ENCODE assay signal across 13 cellular contexts in genomic region chr1:166511754-166512153, GRCh38.
DNase-seq lines count a peak whose midpoint lies in the region; ATAC-seq and TF ChIP-seq lines count a peak whose summit lies in the region.
"Had no signal": no experiment of that assay in that cellular context is flagged by ENCODE, and none has a peak within 500 bp of the region (broad histone marks: within the 10 kb centered on the region; RNA-seq: fewer than 3 reads in every experiment).

No MANE protein-coding gene starts in this region.

- dilution Hi-C loops in mammary epithelial cell (cut with HindIII; ENCODE audit: low sequenced_read_pairs) = no loop called here

- H3K36me3 ChIP-seq in PC-3 (ENCODE audit: low read depth, low read length) (no peaks in the 10 kb centered on the region), mammary epithelial cell (ENCODE audit: insufficient read depth, low read length) (no peaks in the 10 kb centered on the region), upper lobe of right lung (no peaks in the 10 kb centered on the region)

- WGBS in mammary epithelial cell (ENCODE audit: low coverage, missing lambda C conversion rate) = 14% methylated on average over 2 of the region's 2 CpGs

- H3K4me3 ChIP-seq in PC-3 (ENCODE audit: low read length) = no peak overlapping the region
- H3K4me3 ChIP-seq in mammary epithelial cell (replicated peaks in 1 of 3; ENCODE audit: insufficient read depth in 1 of 3, low read depth in 2 of 3, low read length in 3 of 3) = no peak overlapping the region
- no peak overlapping the region for H3K4me3 ChIP-seq in upper lobe of right lung

- H3F3A ChIP-seq in PC-3 (ENCODE audit: low read length, unreplicated experiment) = no peaks in the 10 kb centered on the region

- TF ChIP-seq CTCF in PC-3 (conservative IDR thresholded peaks at IDR 0.05; ENCODE audit: low read depth, low read length) = no peak
- no peak for TF ChIP-seq CTCF in mammary epithelial cell (conservative IDR thresholded peaks at IDR 0.05 in 1 of 2, IDR thresholded peaks at IDR 0.05 in 1 of 2; ENCODE audit: extremely low read depth in 1 of 2, insufficient read depth in 1 of 2, low read depth in 1 of 2, low read length in 2 of 2)
- TF ChIP-seq CTCF in upper lobe of right lung (IDR thresholded peaks at IDR 0.05) = no peak

- CTCF ChIA-PET in PC-3 (lab: Charles Lee) = no interaction called here
- CTCF ChIA-PET in mammary epithelial cell (lab: Charles Lee; ENCODE audit: low non-redundant PET) = interaction anchor here (0.5 kb wide), 1 partner anchor 33 kb away, joined by 3 read pairs; no protein-coding TSS in a partner anchor

- H3K79me2 ChIP-seq in PC-3 (ENCODE audit: low read length) = no peaks in the 10 kb centered on the region
- no peaks in the 10 kb centered on the region for H3K79me2 ChIP-seq in mammary epithelial cell (ENCODE audit: insufficient read depth, low read length)

- no TSS peak for BruUV-seq in PC-3 (replicated peaks; lab: Mats Ljungman, UMichigan)
- BruUV-seq in mammary epithelial cell (replicated peaks; lab: Mats Ljungman, UMichigan) = no TSS peak

- H3K27ac ChIP-seq in PC-3 (ENCODE audit: low read length) (no peak overlapping the region), mammary epithelial cell (ENCODE audit: insufficient read depth, low read depth, low read length) (no peak overlapping the region), upper lobe of right lung (no peak overlapping the region)

- H2AFZ ChIP-seq in PC-3 (ENCODE audit: low read length) (no peak overlapping the region), mammary epithelial cell (ENCODE audit: low read depth, low read length) (no peak overlapping the region)

- H3K4me1 ChIP-seq in PC-3 (ENCODE audit: insufficient read depth, low read length) (no peaks in the 10 kb centered on the region), mammary epithelial cell (ENCODE audit: insufficient read depth, low read length) (no peaks in the 10 kb centered on the region), upper lobe of right lung (no peaks in the 10 kb centered on the region)

- H3K27me3 ChIP-seq in PC-3 (ENCODE audit: low read length) (no peaks in the 10 kb centered on the region), mammary epithelial cell (ENCODE audit: insufficient read depth, low read length) (no peaks in the 10 kb centered on the region), upper lobe of right lung (no peaks in the 10 kb centered on the region)

- intact Hi-C loops in PC-3 (cut with micrococcal nuclease) (no loop called here), mammary epithelial cell (cut with micrococcal nuclease) (no loop called here), upper lobe of right lung (cut with DNase I) (no loop called here)

- H3K4me2 ChIP-seq in PC-3 (ENCODE audit: low read length) (no peak overlapping the region), mammary epithelial cell (ENCODE audit: insufficient read depth, low read depth, low read length) (no peak overlapping the region)

- ATAC-seq in PC-3 (no peak), upper lobe of right lung (peak; percentile 71)
- ATAC-seq: activated CD8-positive, alpha-beta memory T cell treated with anti-CD3 and anti-CD28 coated beads, Interleukin-2, amount 10 ng/mL, durations not matched to agents 7 days and 5 days; stimulated activated naive CD8-positive, alpha-beta T cell treated with anti-CD3 and anti-CD28 coated beads, Interleukin-15, amount 100 ng/mL, for 72 hours had no signal

- H4K20me1 ChIP-seq in PC-3 (ENCODE audit: low read length) (no peaks in the 10 kb centered on the region), mammary epithelial cell (ENCODE audit: insufficient read depth, low read length) (no peaks in the 10 kb centered on the region)

- no peaks in the 10 kb centered on the region for H3K9me2 ChIP-seq in PC-3 (replicated peaks; ENCODE audit: low read length)

- H3K9me3 ChIP-seq in PC-3 (ENCODE audit: low read length) = 0 out of 2 replicates have a peak, but pooled peaks cover 6% of the 10 kb centered on the region
- no peaks in the 10 kb centered on the region for H3K9me3 ChIP-seq in mammary epithelial cell (replicated peaks; ENCODE audit: insufficient read depth, low read length)
- H3K9me3 ChIP-seq in upper lobe of right lung = peaks cover 6% of the 10 kb centered on the region

- POLR2A ChIA-PET in PC-3 (lab: Charles Lee; ENCODE audit: unreplicated experiment) = no interaction called here

- in situ Hi-C loops in mammary epithelial cell (cut with MboI; ENCODE audit: low sequenced_read_pairs in 2 of 2) = no loop called here

- DNase-seq in M059J (ENCODE audit: low read depth) (peak; percentile 37), PC-3 (peak; percentile 83), mammary epithelial cell (peak; percentile 65), upper lobe of right lung (no peak), T-helper 1 cell (no peak), dermis blood vessel endothelial cell (no peak)
- no peak for DNase-seq in activated CD4-positive, alpha-beta T cell treated with anti-CD3 and anti-CD28 coated beads for 4 hours
- DNase-seq: activated CD4-positive, alpha-beta T cell treated with anti-CD3 and anti-CD28 coated beads for 48 hours; activated CD8-positive, alpha-beta memory T cell treated with anti-CD3 and anti-CD28 coated beads, Interleukin-2, amount 10 ng/mL, durations not matched to agents 7 days and 5 days; erythroblast; NCI-H2029 treated with DMSO at 0.1 percent for 48 hours; NCI-H524 treated with DMSO at 0.1 percent for 48 hours; stimulated activated naive CD8-positive, alpha-beta T cell treated with anti-CD3 and anti-CD28 coated beads, Interleukin-15, amount 100 ng/mL, for 72 hours had no signal

- H3K9ac ChIP-seq in PC-3 (ENCODE audit: low read length) = no peak overlapping the region
- H3K9ac ChIP-seq in mammary epithelial cell (ENCODE audit: insufficient read depth, low read length) = no peak overlapping the region

Comparison
In these comparisons a context has a peak if more than half of its experiments do, and no peak if none do; other contexts are left out.
1. DNase-seq: peak in M059J (single experiment), PC-3 (single experiment) and mammary epithelial cell (single experiment); none in upper lobe of right lung (single experiment), T-helper 1 cell (0 of 5), activated CD4-positive, alpha-beta T cell treated with anti-CD3 and anti-CD28 coated beads for 4 hours (0 of 2) and dermis blood vessel endothelial cell (single experiment).